In genomic region chr13:113813749-113814434, GRCh38 we compare ENCODE assay signal across 2 cellular contexts.
TF ChIP-seq lines count a peak whose summit lies in the region.

No MANE protein-coding gene starts in this region.

TF ChIP-seq in WTC11, 78 proteins besides CTCF, POLR2A, EP300 and RAD21:
- TF ChIP-seq, protein P1, sequence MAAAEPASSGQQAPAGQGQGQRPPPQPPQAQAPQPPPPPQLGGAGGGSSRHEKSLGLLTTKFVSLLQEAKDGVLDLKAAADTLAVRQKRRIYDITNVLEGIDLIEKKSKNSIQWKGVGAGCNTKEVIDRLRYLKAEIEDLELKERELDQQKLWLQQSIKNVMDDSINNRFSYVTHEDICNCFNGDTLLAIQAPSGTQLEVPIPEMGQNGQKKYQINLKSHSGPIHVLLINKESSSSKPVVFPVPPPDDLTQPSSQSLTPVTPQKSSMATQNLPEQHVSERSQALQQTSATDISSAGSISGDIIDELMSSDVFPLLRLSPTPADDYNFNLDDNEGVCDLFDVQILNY (CRISPR knock-in tag; IDR thresholded peaks at IDR 0.05), result no peak
- TF ChIP-seq ZBTB21 (CRISPR knock-in tag; IDR thresholded peaks at IDR 0.05; ENCODE audit: borderline replicate concordance) (no peak), ZNF671 (CRISPR knock-in tag; IDR thresholded peaks at IDR 0.05) (no peak), ZNF416 (CRISPR knock-in tag; IDR thresholded peaks at IDR 0.05) (no peak), IRF2 (CRISPR knock-in tag; IDR thresholded peaks at IDR 0.05; ENCODE audit: borderline replicate concordance, low read depth) (no peak), SMAD4 (CRISPR knock-in tag; IDR thresholded peaks at IDR 0.05) (no peak), ERG (CRISPR knock-in tag; IDR thresholded peaks at IDR 0.05) (no peak), JUN (CRISPR knock-in tag; IDR thresholded peaks at IDR 0.05) (no peak), CBFB (CRISPR knock-in tag; IDR thresholded peaks at IDR 0.05; ENCODE audit: low read depth) (no peak)
- TF ChIP-seq, protein P2, sequence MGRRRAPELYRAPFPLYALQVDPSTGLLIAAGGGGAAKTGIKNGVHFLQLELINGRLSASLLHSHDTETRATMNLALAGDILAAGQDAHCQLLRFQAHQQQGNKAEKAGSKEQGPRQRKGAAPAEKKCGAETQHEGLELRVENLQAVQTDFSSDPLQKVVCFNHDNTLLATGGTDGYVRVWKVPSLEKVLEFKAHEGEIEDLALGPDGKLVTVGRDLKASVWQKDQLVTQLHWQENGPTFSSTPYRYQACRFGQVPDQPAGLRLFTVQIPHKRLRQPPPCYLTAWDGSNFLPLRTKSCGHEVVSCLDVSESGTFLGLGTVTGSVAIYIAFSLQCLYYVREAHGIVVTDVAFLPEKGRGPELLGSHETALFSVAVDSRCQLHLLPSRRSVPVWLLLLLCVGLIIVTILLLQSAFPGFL (CRISPR knock-in tag; IDR thresholded peaks at IDR 0.05; ENCODE audit: borderline replicate concordance), result no peak
- TF ChIP-seq, protein P3, sequence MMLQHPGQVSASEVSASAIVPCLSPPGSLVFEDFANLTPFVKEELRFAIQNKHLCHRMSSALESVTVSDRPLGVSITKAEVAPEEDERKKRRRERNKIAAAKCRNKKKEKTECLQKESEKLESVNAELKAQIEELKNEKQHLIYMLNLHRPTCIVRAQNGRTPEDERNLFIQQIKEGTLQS (CRISPR knock-in tag; conservative IDR thresholded peaks at IDR 0.05), result no peak

TF ChIP-seq in HepG2, 621 proteins besides CTCF, POLR2A, EP300 and RAD21:
- no peak for TF ChIP-seq ZNF879 (CRISPR knock-in tag; IDR thresholded peaks at IDR 0.05)
- no peak for TF ChIP-seq GPN1 (CRISPR knock-in tag; IDR thresholded peaks at IDR 0.05; ENCODE audit: borderline replicate concordance)
- TF ChIP-seq NONO (IDR thresholded peaks at IDR 0.05), result no peak
- TF ChIP-seq NONO (CRISPR knock-in tag; conservative IDR thresholded peaks at IDR 0.05), result no peak
- TF ChIP-seq, protein P4, sequence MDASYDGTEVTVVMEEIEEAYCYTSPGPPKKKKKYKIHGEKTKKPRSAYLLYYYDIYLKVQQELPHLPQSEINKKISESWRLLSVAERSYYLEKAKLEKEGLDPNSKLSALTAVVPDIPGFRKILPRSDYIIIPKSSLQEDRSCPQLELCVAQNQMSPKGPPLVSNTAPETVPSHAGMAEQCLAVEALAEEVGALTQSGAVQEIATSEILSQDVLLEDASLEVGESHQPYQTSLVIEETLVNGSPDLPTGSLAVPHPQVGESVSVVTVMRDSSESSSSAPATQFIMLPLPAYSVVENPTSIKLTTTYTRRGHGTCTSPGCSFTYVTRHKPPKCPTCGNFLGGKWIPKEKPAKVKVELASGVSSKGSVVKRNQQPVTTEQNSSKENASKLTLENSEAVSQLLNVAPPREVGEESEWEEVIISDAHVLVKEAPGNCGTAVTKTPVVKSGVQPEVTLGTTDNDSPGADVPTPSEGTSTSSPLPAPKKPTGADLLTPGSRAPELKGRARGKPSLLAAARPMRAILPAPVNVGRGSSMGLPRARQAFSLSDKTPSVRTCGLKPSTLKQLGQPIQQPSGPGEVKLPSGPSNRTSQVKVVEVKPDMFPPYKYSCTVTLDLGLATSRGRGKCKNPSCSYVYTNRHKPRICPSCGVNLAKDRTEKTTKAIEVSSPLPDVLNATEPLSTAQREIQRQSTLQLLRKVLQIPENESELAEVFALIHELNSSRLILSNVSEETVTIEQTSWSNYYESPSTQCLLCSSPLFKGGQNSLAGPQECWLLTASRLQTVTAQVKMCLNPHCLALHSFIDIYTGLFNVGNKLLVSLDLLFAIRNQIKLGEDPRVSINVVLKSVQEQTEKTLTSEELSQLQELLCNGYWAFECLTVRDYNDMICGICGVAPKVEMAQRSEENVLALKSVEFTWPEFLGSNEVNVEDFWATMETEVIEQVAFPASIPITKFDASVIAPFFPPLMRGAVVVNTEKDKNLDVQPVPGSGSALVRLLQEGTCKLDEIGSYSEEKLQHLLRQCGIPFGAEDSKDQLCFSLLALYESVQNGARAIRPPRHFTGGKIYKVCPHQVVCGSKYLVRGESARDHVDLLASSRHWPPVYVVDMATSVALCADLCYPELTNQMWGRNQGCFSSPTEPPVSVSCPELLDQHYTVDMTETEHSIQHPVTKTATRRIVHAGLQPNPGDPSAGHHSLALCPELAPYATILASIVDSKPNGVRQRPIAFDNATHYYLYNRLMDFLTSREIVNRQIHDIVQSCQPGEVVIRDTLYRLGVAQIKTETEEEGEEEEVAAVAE (CRISPR knock-in tag; IDR thresholded peaks at IDR 0.05; ENCODE audit: borderline replicate concordance), result no peak
- TF ChIP-seq RARA (CRISPR knock-in tag; IDR thresholded peaks at IDR 0.05), result 0 out of 2 replicates have a peak, but pooled peaks have one; percentile 17
- TF ChIP-seq ZNF615 (CRISPR knock-in tag; IDR thresholded peaks at IDR 0.05; ENCODE audit: borderline replicate concordance), result no peak
- TF ChIP-seq CHD2 (IDR thresholded peaks at IDR 0.05; ENCODE audit: low read depth, low read length), result no peak
- TF ChIP-seq, protein P5, sequence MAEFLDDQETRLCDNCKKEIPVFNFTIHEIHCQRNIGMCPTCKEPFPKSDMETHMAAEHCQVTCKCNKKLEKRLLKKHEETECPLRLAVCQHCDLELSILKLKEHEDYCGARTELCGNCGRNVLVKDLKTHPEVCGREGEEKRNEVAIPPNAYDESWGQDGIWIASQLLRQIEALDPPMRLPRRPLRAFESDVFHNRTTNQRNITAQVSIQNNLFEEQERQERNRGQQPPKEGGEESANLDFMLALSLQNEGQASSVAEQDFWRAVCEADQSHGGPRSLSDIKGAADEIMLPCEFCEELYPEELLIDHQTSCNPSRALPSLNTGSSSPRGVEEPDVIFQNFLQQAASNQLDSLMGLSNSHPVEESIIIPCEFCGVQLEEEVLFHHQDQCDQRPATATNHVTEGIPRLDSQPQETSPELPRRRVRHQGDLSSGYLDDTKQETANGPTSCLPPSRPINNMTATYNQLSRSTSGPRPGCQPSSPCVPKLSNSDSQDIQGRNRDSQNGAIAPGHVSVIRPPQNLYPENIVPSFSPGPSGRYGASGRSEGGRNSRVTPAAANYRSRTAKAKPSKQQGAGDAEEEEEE (CRISPR knock-in tag; IDR thresholded peaks at IDR 0.05; ENCODE audit: borderline replicate concordance), result no peak
- no peak for TF ChIP-seq POLR2AphosphoS2 (IDR thresholded peaks at IDR 0.05; ENCODE audit: low read depth, low read length)
- TF ChIP-seq TBP (CRISPR knock-in tag; IDR thresholded peaks at IDR 0.05), result no peak
- no peak for TF ChIP-seq ZSCAN5A (CRISPR knock-in tag; IDR thresholded peaks at IDR 0.05; ENCODE audit: borderline replicate concordance)
- 0 out of 2 replicates have a peak, but pooled peaks have one; percentile 20 for TF ChIP-seq ZNF501 (CRISPR knock-in tag; IDR thresholded peaks at IDR 0.05)
- no peak for TF ChIP-seq AKNA (CRISPR knock-in tag; IDR thresholded peaks at IDR 0.05; ENCODE audit: borderline replicate concordance)
